9 cellular contexts compared by ENCODE assay signal in the genomic region with DNA sequence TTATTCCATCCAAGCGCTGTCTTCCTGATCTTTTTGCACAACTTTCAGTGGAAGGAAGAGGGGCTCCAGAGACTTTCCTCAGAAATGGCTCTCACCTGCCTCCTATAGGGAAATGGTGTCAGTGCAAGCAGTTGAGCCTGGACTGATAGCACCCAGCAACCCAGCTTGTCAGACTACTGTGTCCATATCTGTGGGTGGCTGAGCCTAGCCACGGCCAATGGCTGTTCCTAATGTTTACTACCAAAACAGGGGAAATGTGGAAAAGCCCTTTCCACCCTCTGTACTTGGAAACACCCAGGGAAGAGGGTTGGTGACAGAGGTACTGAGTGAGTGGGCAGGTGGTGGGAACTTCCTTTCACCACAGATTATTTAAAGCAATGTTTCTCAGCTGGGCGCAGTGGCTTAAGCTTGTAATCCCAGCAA. TPM values are rescaled to one million over a fixed set of nuclear protein-coding genes. Genes with fewer than 3 reads are reported as not detected.
DNase-seq lines count a peak whose midpoint lies in the region; ATAC-seq, FAIRE-seq and TF ChIP-seq lines count a peak whose summit lies in the region.
"Had no signal": no experiment of that assay in that cellular context is flagged by ENCODE, and none has a peak within 500 bp of the region (broad histone marks: within the 10 kb centered on the region; RNA-seq: fewer than 3 reads in every experiment).

No MANE protein-coding gene starts in this region.

- H3K79me2 ChIP-seq in astrocyte (ENCODE audit: insufficient read depth, low read length), result peaks cover 8% of the 10 kb centered on the region

- no TSS peak for BruUV-seq in Calu3 (replicated peaks; lab: Mats Ljungman, UMichigan)

- H3K27ac ChIP-seq in astrocyte (ENCODE audit: low read depth, low read length), result no peak overlapping the region

- no peak overlapping the region for H3K4me2 ChIP-seq in astrocyte (ENCODE audit: low read length)

- H3K9ac ChIP-seq in astrocyte (ENCODE audit: low read length), result no peak overlapping the region

- H3K9me3 Mint-ChIP-seq in Calu3 (ENCODE audit: low read depth, unreplicated experiment) (no peaks in the 10 kb centered on the region), astrocyte (ENCODE audit: unreplicated experiment) (peaks cover 3% of the 10 kb centered on the region)
- H3K9me3 Mint-ChIP-seq in stimulated activated naive CD8-positive, alpha-beta T cell treated with anti-CD3 and anti-CD28 coated beads, Interleukin-15, amount 100 ng/mL, for 72 hours, result peaks cover 0 to 8% of the 10 kb centered on the region in 2 donors

- DNase-seq in Calu3 (peak; percentile 66), H54 (ENCODE audit: insufficient read length, low spot score) (peak; percentile 83), NCI-H748 (lab: John Stamatoyannopoulos, UW; ENCODE audit: unreplicated experiment) (peak; percentile 63), astrocyte (ENCODE audit: low read depth) (no peak), iPS-NIHi7 (ENCODE audit: extremely low spot score) (peak; percentile 74), T-helper 9 cell (no peak)
- peak; percentile 36 to 37 for DNase-seq in stimulated activated naive CD8-positive, alpha-beta T cell treated with anti-CD3 and anti-CD28 coated beads, Interleukin-15, amount 100 ng/mL, for 72 hours

- TF ChIP-seq CTCF in Calu3 (IDR thresholded peaks at IDR 0.05; ENCODE audit: unreplicated experiment) (peak; percentile 55), astrocyte (IDR thresholded peaks at IDR 0.05; ENCODE audit: insufficient read depth, low read depth, low read length) (peak; percentile 78)

- ATAC-seq in stimulated activated naive CD8-positive, alpha-beta T cell treated with anti-CD3 and anti-CD28 coated beads, Interleukin-15, amount 100 ng/mL, for 72 hours, result no peak
- no peak for ATAC-seq in HG03039 (IDR thresholded peaks at IDR 0.05; ENCODE audit: unreplicated experiment)

- H3K27me3 Mint-ChIP-seq in Calu3 (ENCODE audit: unreplicated experiment) (peaks cover 48% of the 10 kb centered on the region), astrocyte (ENCODE audit: low read depth, unreplicated experiment) (peaks cover 8% of the 10 kb centered on the region)
- peaks cover 15% of the 10 kb centered on the region for H3K27me3 Mint-ChIP-seq in stimulated activated naive CD8-positive, alpha-beta T cell treated with anti-CD3 and anti-CD28 coated beads, Interleukin-15, amount 100 ng/mL, for 72 hours

- H3K9me3 ChIP-seq in astrocyte (ENCODE audit: insufficient read depth, low read depth, low read length), result no peaks in the 10 kb centered on the region

- H3K27ac Mint-ChIP-seq in Calu3 (ENCODE audit: unreplicated experiment) (no peak overlapping the region), astrocyte (ENCODE audit: unreplicated experiment) (no peak overlapping the region)
- H3K27ac Mint-ChIP-seq in stimulated activated naive CD8-positive, alpha-beta T cell treated with anti-CD3 and anti-CD28 coated beads, Interleukin-15, amount 100 ng/mL, for 72 hours, result no peak overlapping the region

- H3K4me3 Mint-ChIP-seq in Calu3 (ENCODE audit: low read depth, unreplicated experiment), result no peak overlapping the region
- no peak overlapping the region for H3K4me3 Mint-ChIP-seq in astrocyte (ENCODE audit: unreplicated experiment)
- no peak overlapping the region for H3K4me3 Mint-ChIP-seq in stimulated activated naive CD8-positive, alpha-beta T cell treated with anti-CD3 and anti-CD28 coated beads, Interleukin-15, amount 100 ng/mL, for 72 hours

- H3K27me3 ChIP-seq in astrocyte (ENCODE audit: insufficient read depth, low read length), result peaks cover 4% of the 10 kb centered on the region

- peaks cover 4% of the 10 kb centered on the region for H3K4me1 ChIP-seq in astrocyte (ENCODE audit: insufficient read depth, low read length)

- CTCF ChIA-PET in Calu3 (lab: Charles Lee), result interaction anchor here (0.6 to 1.2 kb wide), 4 partner anchors 115 to 185 kb away, joined by 3 to 4 read pairs (median 3); no protein-coding TSS in a partner anchor

- FAIRE-seq in H54 (lab: Jason Lieb, UNC) (no peak), astrocyte (lab: Jason Lieb, UNC) (peak; percentile 32)

- TF ChIP-seq POLR2A in H54 (IDR thresholded peaks at IDR 0.05; ENCODE audit: low read depth, low read length), result no peak

- peaks cover 2% of the 10 kb centered on the region for H4K20me1 ChIP-seq in astrocyte (ENCODE audit: insufficient read depth, low read length)

- intact Hi-C loops in Calu3 (cut with micrococcal nuclease; ENCODE audit: unreplicated experiment), result loop anchor here (1.0 to 5.0 kb wide), 2 partner anchors 64 to 124 kb away; no protein-coding TSS in a partner anchor

- no peaks in the 10 kb centered on the region for H3K4me1 Mint-ChIP-seq in Calu3 (ENCODE audit: low read depth, unreplicated experiment)
- H3K4me1 Mint-ChIP-seq in astrocyte (ENCODE audit: low read depth, unreplicated experiment), result no peaks in the 10 kb centered on the region
- peaks cover 27% of the 10 kb centered on the region for H3K4me1 Mint-ChIP-seq in stimulated activated naive CD8-positive, alpha-beta T cell treated with anti-CD3 and anti-CD28 coated beads, Interleukin-15, amount 100 ng/mL, for 72 hours

- no peak overlapping the region for H3K4me3 ChIP-seq in astrocyte (ENCODE audit: insufficient read depth, low read depth, low read length)

- H3K36me3 Mint-ChIP-seq in Calu3 (ENCODE audit: insufficient read depth, unreplicated experiment) (peaks cover 9% of the 10 kb centered on the region), astrocyte (ENCODE audit: low read depth, unreplicated experiment) (no peaks in the 10 kb centered on the region)

- no peaks in the 10 kb centered on the region for H3K36me3 ChIP-seq in astrocyte (ENCODE audit: insufficient read depth, low read length)

- no peak overlapping the region for H2AFZ ChIP-seq in astrocyte (ENCODE audit: low read depth, low read length)

RNA-seq across cellular contexts. Expression of a gene that starts 4.3 kb away (rescaled TPM):
- total RNA-seq in Calu3 (2022) (139 and 146 TPM in 2 replicates), astrocyte (215 and 216 TPM in 2 replicates)

RNA-seq across cellular contexts. Expression of a gene that starts 7.2 kb away (rescaled TPM):
- total RNA-seq in Calu3 (2022), result not detected in 2 replicates
- total RNA-seq in astrocyte, result 0.24 TPM in 1 of 2 replicates, not detected in the other
- total RNA-seq: T-helper 1 cell treated with Interleukin-12 subunit alpha and Interleukin-12 subunit beta and Interleukin-4 antibody, amounts not matched to agents 30 ng/mL and 1 ng/mL, for 36 hours had no signal

RNA-seq across cellular contexts. Expression of a gene that starts 55.3 kb away (rescaled TPM):
- not detected in 2 replicates for total RNA-seq in Calu3 (2022)
- total RNA-seq in astrocyte, result 60.0 and 63.0 TPM in 2 replicates
- total RNA-seq: T-helper 1 cell treated with Interleukin-12 subunit alpha and Interleukin-12 subunit beta and Interleukin-4 antibody, amounts not matched to agents 30 ng/mL and 1 ng/mL, for 36 hours had no signal

Comparison
In these comparisons a context has a peak if more than half of its experiments do, and no peak if none do; other contexts are left out.
1. DNase-seq: peak in Calu3 (single experiment), H54 (single experiment), NCI-H748 (single experiment), iPS-NIHi7 (single experiment) and stimulated activated naive CD8-positive, alpha-beta T cell treated with anti-CD3 and anti-CD28 coated beads, Interleukin-15, amount 100 ng/mL, for 72 hours (2 of 2); none in astrocyte (single experiment) and T-helper 9 cell (single experiment).
2. RNA of a gene that starts 55.3 kb away (total RNA-seq): 60.0 to 63.0 TPM in astrocyte; not detected in Calu3; every median in the first group is over 10 times any median in the second.